ENCODE assay signal across 1 cellular context in genomic region chr10:16049050-16049449, GRCh38.
TF ChIP-seq lines count a peak whose summit lies in the region.

No MANE protein-coding gene starts in this region.

TF ChIP-seq in Ishikawa, 13 proteins besides CTCF, POLR2A, EP300 and RAD21 (continued from another document):
- TF ChIP-seq REST (IDR thresholded peaks at IDR 0.05; ENCODE audit: low read depth) = no peak
- TF ChIP-seq, protein P1, sequence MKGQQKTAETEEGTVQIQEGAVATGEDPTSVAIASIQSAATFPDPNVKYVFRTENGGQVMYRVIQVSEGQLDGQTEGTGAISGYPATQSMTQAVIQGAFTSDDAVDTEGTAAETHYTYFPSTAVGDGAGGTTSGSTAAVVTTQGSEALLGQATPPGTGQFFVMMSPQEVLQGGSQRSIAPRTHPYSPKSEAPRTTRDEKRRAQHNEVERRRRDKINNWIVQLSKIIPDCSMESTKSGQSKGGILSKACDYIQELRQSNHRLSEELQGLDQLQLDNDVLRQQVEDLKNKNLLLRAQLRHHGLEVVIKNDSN (IDR thresholded peaks at IDR 0.05) = no peak
- no peak for TF ChIP-seq FOXM1 (IDR thresholded peaks at IDR 0.05; ENCODE audit: borderline replicate concordance, low read depth)
- TF ChIP-seq EGR1 (IDR thresholded peaks at IDR 0.05) = no peak
- no peak for TF ChIP-seq TAF1 (IDR thresholded peaks at IDR 0.05; ENCODE audit: low read depth)
- TF ChIP-seq CEBPB (IDR thresholded peaks at IDR 0.05) = no peak
- TF ChIP-seq MAX (IDR thresholded peaks at IDR 0.05) = no peak
- TF ChIP-seq TCF12 (IDR thresholded peaks at IDR 0.05; ENCODE audit: low read depth) = no peak
- TF ChIP-seq TEAD4 (IDR thresholded peaks at IDR 0.05) = no peak
- TF ChIP-seq CREB1 (IDR thresholded peaks at IDR 0.05; ENCODE audit: low read depth) = no peak
TF ChIP-seq in Ishikawa: peak in this region for 0.
